24 cellular contexts compared by ENCODE assay signal in the genomic region with DNA sequence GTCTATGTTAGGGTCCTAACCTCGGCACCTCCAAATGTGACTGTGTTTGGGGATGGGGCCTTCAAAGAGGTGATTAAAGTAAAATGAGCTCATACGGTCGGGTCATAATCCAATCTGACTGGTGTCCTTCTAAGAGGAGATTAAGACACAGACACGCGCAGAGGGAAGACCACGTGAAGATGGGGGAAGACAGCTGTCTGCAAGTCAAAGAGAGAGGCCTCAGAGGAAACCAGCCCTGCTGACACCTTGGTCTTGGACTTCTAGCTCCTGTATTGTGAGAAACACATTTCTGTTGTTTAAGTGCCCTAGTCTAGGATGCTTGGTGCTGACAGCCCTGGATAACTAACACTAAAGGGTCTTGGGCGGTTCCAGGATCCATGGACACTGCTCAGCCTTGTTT.
DNase-seq lines count a peak whose midpoint lies in the region; ATAC-seq and TF ChIP-seq lines count a peak whose summit lies in the region.
"Had no signal": no experiment of that assay in that cellular context is flagged by ENCODE, and none has a peak within 500 bp of the region (broad histone marks: within the 10 kb centered on the region; RNA-seq: fewer than 3 reads in every experiment).

No MANE protein-coding gene starts in this region.

- no peak overlapping the region for H3K9ac ChIP-seq in colonic mucosa (ENCODE audit: low read depth in 2 of 2, low read length in 2 of 2)
- H3K9ac ChIP-seq: SK-N-SH had no signal

- H3K27ac Mint-ChIP-seq in nephron progenitor cell (peak overlapping the region; percentile 92), Calu3 (ENCODE audit: unreplicated experiment) (no peak overlapping the region)

- no peaks in the 10 kb centered on the region for H3K4me1 ChIP-seq in colonic mucosa

- no peak overlapping the region for H3K4me3 ChIP-seq in colonic mucosa

- CTCF ChIA-PET in Calu3 (lab: Charles Lee): interaction anchor here (0.6 to 0.7 kb wide), 2 partner anchors 196 to 409 kb away, joined by 3 read pairs; no protein-coding TSS in a partner anchor

- no peaks in the 10 kb centered on the region for H3K36me3 ChIP-seq in colonic mucosa

- H3K9me3 Mint-ChIP-seq in nephron progenitor cell (no peaks in the 10 kb centered on the region), Calu3 (ENCODE audit: low read depth, unreplicated experiment) (no peaks in the 10 kb centered on the region)
- H3K9me3 Mint-ChIP-seq: H9 had no signal

- TF ChIP-seq CTCF in colonic mucosa (IDR thresholded peaks at IDR 0.05): no peak
- no peak for TF ChIP-seq CTCF in nephron progenitor cell (IDR thresholded peaks at IDR 0.05)
- no peak for TF ChIP-seq CTCF in Calu3 (IDR thresholded peaks at IDR 0.05; ENCODE audit: unreplicated experiment)

- no TSS peak for BruUV-seq in Calu3 (replicated peaks; lab: Mats Ljungman, UMichigan)

- no peak for ATAC-seq in GM19452 (IDR thresholded peaks at IDR 0.05; ENCODE audit: unreplicated experiment)

- peaks cover 85% of the 10 kb centered on the region for H3K4me1 Mint-ChIP-seq in nephron progenitor cell
- no peaks in the 10 kb centered on the region for H3K4me1 Mint-ChIP-seq in Calu3 (ENCODE audit: low read depth, unreplicated experiment)
- H3K4me1 Mint-ChIP-seq: IgD-negative memory B cell had no signal

- H3K9me3 ChIP-seq in colonic mucosa: no peaks in the 10 kb centered on the region
- H3K9me3 ChIP-seq: SK-N-SH had no signal

- H3K4me3 Mint-ChIP-seq in nephron progenitor cell (no peak overlapping the region), Calu3 (ENCODE audit: low read depth, unreplicated experiment) (no peak overlapping the region)
- H3K4me3 Mint-ChIP-seq: IgD-negative memory B cell had no signal

- DNase-seq in activated effector memory CD4-positive, alpha-beta T cell treated with anti-CD3 and anti-CD28 coated beads, Interleukin-2, amount 50 U/mL, for 16 hours: peak; percentile 34
- DNase-seq in activated effector memory CD4-positive, alpha-beta T cell treated with Interleukin-2 at 50 U/mL for 16 hours: no peak
- DNase-seq in colonic mucosa: no peak
- DNase-seq in nephron progenitor cell: no peak
- DNase-seq in SKM-1 treated with dmso at 0.1 percent for 144 hours (lab: John Stamatoyannopoulos, UW; ENCODE audit: unreplicated experiment): no peak
- DNase-seq in Calu3: no peak
- DNase-seq in NCI-H1105 treated with DMSO at 0.1 percent for 48 hours (lab: John Stamatoyannopoulos, UW): no peak
- DNase-seq: AML-193, DMS 273 treated with DMSO at 0.1 percent for 48 hours, DND-41, Karpas-422, MM.1S, NCI-H1092 treated with DMSO at 0.1 percent for 48 hours, NCI-H2081, NCI-H446 treated with DMSO at 0.1 percent for 48 hours, NCI-H748 treated with DMSO at 0.1 percent for 48 hours, OCI-M1, SHP77, SK-N-SH had no signal

- H3K27me3 ChIP-seq in colonic mucosa: no peaks in the 10 kb centered on the region

- peak overlapping the region; percentile 17 for H3K27ac ChIP-seq in colonic mucosa
- H3K27ac ChIP-seq: 22Rv1, C4-2B had no signal

- intact Hi-C loops in colonic mucosa (cut with DNase I) (no loop called here), Calu3 (cut with micrococcal nuclease; ENCODE audit: unreplicated experiment) (no loop called here)

- H3K27me3 Mint-ChIP-seq in nephron progenitor cell (ENCODE audit: low read depth, poor library complexity) (peaks cover 14% of the 10 kb centered on the region), Calu3 (ENCODE audit: unreplicated experiment) (peaks cover 93% of the 10 kb centered on the region)

- H3K36me3 Mint-ChIP-seq in nephron progenitor cell (ENCODE audit: low read depth): no peaks in the 10 kb centered on the region
- no peaks in the 10 kb centered on the region for H3K36me3 Mint-ChIP-seq in Calu3 (ENCODE audit: insufficient read depth, unreplicated experiment)
- H3K36me3 Mint-ChIP-seq: IgD-negative memory B cell had no signal
